Comparison of ENCODE assay signal across 24 cellular contexts in genomic region chr1:244576259-244576892, GRCh38.
"Had no signal": no experiment of that assay in that cellular context is flagged by ENCODE, and none has a peak within 500 bp of the region (broad histone marks: within the 10 kb centered on the region; RNA-seq: fewer than 3 reads in every experiment).

No MANE protein-coding gene starts in this region.

- H3K9me3 ChIP-seq: thyroid gland had no signal

- H3K4me1 ChIP-seq: adrenal gland, breast epithelium, esophagus squamous epithelium, gastroesophageal sphincter, prostate gland, thyroid gland, upper lobe of right lung had no signal

- H3K27me3 ChIP-seq: adrenal gland, breast epithelium, dorsolateral prefrontal cortex, esophagus squamous epithelium, gastroesophageal sphincter, neutrophil, ovary, thyroid gland, upper lobe of right lung had no signal

- ATAC-seq: activated CD4-positive, CD25-positive, alpha-beta regulatory T cell treated with anti-CD3 and anti-CD28 coated beads, Interleukin-2, amount 50 U/mL, for 24 hours; activated CD8-positive, alpha-beta T cell treated with anti-CD3 and anti-CD28 coated beads for 36 hours; activated naive CD4-positive, alpha-beta T cell treated with anti-CD3 and anti-CD28 coated beads, Interleukin-2, amount 50 U/mL, for 72 hours; effector memory CD8-positive, alpha-beta T cell; gastroesophageal sphincter; left colon; stimulated activated naive CD8-positive, alpha-beta T cell treated with anti-CD3 and anti-CD28 coated beads, Interleukin-15, Interleukin-2, amounts not matched to agents 100 U/mL and 50 U/mL, for 24 hours; T-helper 17 cell; upper lobe of right lung had no signal

- H3K36me3 ChIP-seq: adrenal gland, breast epithelium, neutrophil, ovary, prostate gland, thyroid gland, upper lobe of right lung had no signal

- DNase-seq: activated CD4-positive, alpha-beta T cell treated with anti-CD3 and anti-CD28 coated beads, Interleukin-2, amount 10 ng/mL, durations not matched to agents 24 days and 14 days; activated CD8-positive, alpha-beta T cell treated with anti-CD3 and anti-CD28 coated beads for 36 hours; activated gamma-delta T cell treated with Interleukin-2 at 50 U/mL for 16 hours; adrenal gland; dorsolateral prefrontal cortex; effector memory CD8-positive, alpha-beta T cell; esophagus squamous epithelium; head of caudate nucleus; islet precursor cell; left colon; ovary; stimulated activated CD4-positive, alpha-beta T cell treated with anti-CD3 and anti-CD28 coated beads, Interleukin-12 subunit alpha, Interleukin-12 subunit beta, amount 100 ng/mL, for 4 hours; stimulated activated CD4-positive, alpha-beta T cell treated with anti-CD3 and anti-CD28 coated beads, Interleukin-4, amount 100 ng/mL, for 4 hours; stimulated activated naive CD8-positive, alpha-beta T cell treated with anti-CD3 and anti-CD28 coated beads, Interleukin-15, Interleukin-2, amounts not matched to agents 100 U/mL and 50 U/mL, for 24 hours; substantia nigra; T-helper 17 cell; thyroid gland; upper lobe of right lung had no signal

- H3K4me3 ChIP-seq: adrenal gland, breast epithelium, dorsolateral prefrontal cortex, esophagus squamous epithelium, gastroesophageal sphincter, ovary, prostate gland, thyroid gland, upper lobe of right lung had no signal

- H3K27ac ChIP-seq: adrenal gland, breast epithelium, dorsolateral prefrontal cortex, esophagus squamous epithelium, gastroesophageal sphincter, neutrophil, ovary, prostate gland, thyroid gland, upper lobe of right lung had no signal
